Comparison of ENCODE assay signal across 8 cellular contexts in the genomic region with DNA sequence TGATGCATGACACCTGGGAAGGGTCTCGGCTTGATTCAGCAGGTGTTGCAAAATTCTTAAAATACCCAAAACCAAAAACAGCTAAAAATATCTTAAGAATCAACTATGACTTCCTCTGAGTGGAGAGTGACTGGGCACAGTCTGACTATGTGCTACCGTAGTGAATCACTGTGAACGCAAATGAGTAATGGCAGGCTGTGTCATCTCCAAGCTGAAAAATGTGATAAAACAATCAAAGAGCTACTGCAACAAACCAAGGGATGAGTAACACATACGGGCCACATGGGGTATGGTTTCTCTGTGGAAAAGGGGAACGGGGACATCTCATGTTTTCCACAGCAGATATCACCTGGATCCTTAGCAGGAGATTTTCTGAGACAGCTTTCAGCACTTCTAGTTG.
A peak's percentile ranks its signal among the peaks of the same experiment; 100 is the strongest.
DNase-seq lines count a peak whose midpoint lies in the region; ATAC-seq and TF ChIP-seq lines count a peak whose summit lies in the region.
"Had no signal": no experiment of that assay in that cellular context is flagged by ENCODE, and none has a peak within 500 bp of the region (broad histone marks: within the 10 kb centered on the region; RNA-seq: fewer than 3 reads in every experiment).

No MANE protein-coding gene starts in this region.

- no peak overlapping the region for H2BK5ac ChIP-seq in mesendoderm (ENCODE audit: low read length)

- H3K9ac ChIP-seq in mesendoderm (ENCODE audit: low read length) = no peak overlapping the region

- H3K23ac ChIP-seq in mesendoderm (ENCODE audit: low read length) = no peak overlapping the region

- H4K8ac ChIP-seq in mesendoderm (ENCODE audit: low read depth, low read length) = no peak overlapping the region

- intact Hi-C loops in Panc1 (cut with micrococcal nuclease; ENCODE audit: unreplicated experiment) (loop anchor here (5.0 kb wide), 1 partner anchor 1554 kb away; no protein-coding TSS in a partner anchor), heart left ventricle (cut with DNase I) (loop anchor here in 5 of 10 donors (2.0 to 10.0 kb wide), 3 partner anchors 576 to 1556 kb away; no protein-coding TSS in a partner anchor), lower leg skin (cut with DNase I; ENCODE audit: low total_unique reads) (no loop called here), posterior cingulate gyrus (cut with DNase I) (loop anchor here (1.0 kb wide), 1 partner anchor 1554 kb away; no protein-coding TSS in a partner anchor)

- no CpG with 5 or more reads among the region's 5 CpGs for WGBS in mesendoderm (ENCODE audit: extremely low coverage, insufficient coverage, low lambda C conversion rate)
- WGBS in heart left ventricle, 4 donors = 55 to 63% (median 61%) methylated on average over 5 of the region's 5 CpGs
- 59 to 61% methylated on average over 5 of the region's 5 CpGs for WGBS in lower leg skin, 2 donors

- no TSS peak for BruUV-seq in Panc1 (replicated peaks; lab: Mats Ljungman, UMichigan)

- in situ Hi-C loops in Panc1 (cut with HindIII; ENCODE audit: low pct_unique_long_range_greater_than_20kb, low sequenced_read_pairs) = no loop called here

- H3K4me1 ChIP-seq in Panc1 (ENCODE audit: control insufficient read depth, insufficient read depth, low read length) (no peaks in the 10 kb centered on the region), mesendoderm (ENCODE audit: control insufficient read depth, low read depth, low read length) (no peaks in the 10 kb centered on the region), heart left ventricle (no peaks in the 10 kb centered on the region)

- TF ChIP-seq POLR2A in heart left ventricle (IDR thresholded peaks at IDR 0.05) (no peak), lower leg skin (IDR thresholded peaks at IDR 0.05) (no peak)

- H2BK15ac ChIP-seq in mesendoderm (replicated peaks; ENCODE audit: low read depth) = no peak overlapping the region

- H3K9me3 ChIP-seq in Panc1 (ENCODE audit: control insufficient read depth, insufficient read depth, low read depth, low read length) = no peaks in the 10 kb centered on the region
- no peaks in the 10 kb centered on the region for H3K9me3 ChIP-seq in heart left ventricle

- DNase-seq in Panc1 (ENCODE audit: low read depth, low spot score) (peak; percentile 41), mesendoderm (peak; percentile 5), heart left ventricle (no peak), lower leg skin (ENCODE audit: low spot score in 2 of 2) (no peak), posterior cingulate gyrus (no peak)

- no peaks in the 10 kb centered on the region for H3K79me1 ChIP-seq in mesendoderm (ENCODE audit: low read length)

- no peak overlapping the region for H3K4me2 ChIP-seq in mesendoderm (ENCODE audit: low read length)

- H3K4me3 ChIP-seq in Panc1 (ENCODE audit: low read depth in 2 of 2, low read length in 2 of 2) = no peak overlapping the region
- no peak overlapping the region for H3K4me3 ChIP-seq in mesendoderm (ENCODE audit: low read length)
- no peak overlapping the region for H3K4me3 ChIP-seq in heart left ventricle
- no peak overlapping the region for H3K4me3 ChIP-seq in lower leg skin (ENCODE audit: low read depth, poor library complexity, severe bottlenecking)

- peak; percentile 73 for ATAC-seq in GM18858 (IDR thresholded peaks at IDR 0.05; ENCODE audit: unreplicated experiment)
- ATAC-seq in HG02588 (IDR thresholded peaks at IDR 0.05; ENCODE audit: unreplicated experiment) = peak; percentile 69
- peak; percentile 61; the same call in 1 of the 2 replicates for ATAC-seq in Panc1
- ATAC-seq in heart left ventricle = no peak

- H3K36me3 ChIP-seq in Panc1 (ENCODE audit: control insufficient read depth, insufficient read depth, low read length) = no peaks in the 10 kb centered on the region
- no peaks in the 10 kb centered on the region for H3K36me3 ChIP-seq in mesendoderm (ENCODE audit: control insufficient read depth, insufficient read depth, low read length)
- H3K36me3 ChIP-seq in heart left ventricle = no peaks in the 10 kb centered on the region

- no peak overlapping the region for H3K18ac ChIP-seq in mesendoderm (ENCODE audit: low read length)

- H4K5ac ChIP-seq in mesendoderm (ENCODE audit: low read length) = no peak overlapping the region

- H2AK5ac ChIP-seq in mesendoderm (ENCODE audit: low read length) = no peak overlapping the region

- H3K56ac ChIP-seq in mesendoderm (ENCODE audit: low read length) = no peak overlapping the region

- POLR2A ChIA-PET in Panc1 (lab: Charles Lee) = no interaction called here

- H3K4ac ChIP-seq in mesendoderm (ENCODE audit: low read depth, low read length) = no peak overlapping the region

- no peaks in the 10 kb centered on the region for H3K79me2 ChIP-seq in mesendoderm (ENCODE audit: control insufficient read depth, insufficient read depth, low read length)

- no peak overlapping the region for H2BK120ac ChIP-seq in mesendoderm (ENCODE audit: low read depth, low read length)

- no peak for TF ChIP-seq CTCF in Panc1 (IDR thresholded peaks at IDR 0.05)
- TF ChIP-seq CTCF in heart left ventricle (IDR thresholded peaks at IDR 0.05) = no peak
- no peak for TF ChIP-seq CTCF in lower leg skin (IDR thresholded peaks at IDR 0.05)

- no peaks in the 10 kb centered on the region for H3K27me3 ChIP-seq in Panc1 (ENCODE audit: control insufficient read depth, insufficient read depth, low read length)
- no peaks in the 10 kb centered on the region for H3K27me3 ChIP-seq in mesendoderm (ENCODE audit: insufficient read depth, low read length, poor library complexity)
- H3K27me3 ChIP-seq in heart left ventricle = no peaks in the 10 kb centered on the region

- CTCF ChIA-PET in Panc1 (lab: Charles Lee) = no interaction called here

- H3K27ac ChIP-seq in Panc1 (ENCODE audit: low read length) (no peak overlapping the region), mesendoderm (ENCODE audit: low read depth, low read length) (no peak overlapping the region), heart left ventricle (no peak overlapping the region)
- H3K27ac ChIP-seq: HL-60 had no signal

Comparison
In these comparisons a context has a peak if more than half of its experiments do, and no peak if none do; other contexts are left out.
1. ATAC-seq: peak in GM18858 (single experiment), HG02588 (single experiment) and Panc1 (single experiment); none in heart left ventricle (0 of 4).
2. DNase-seq: peak in Panc1 (single experiment) and mesendoderm (single experiment); none in heart left ventricle (0 of 5), lower leg skin (0 of 2) and posterior cingulate gyrus (0 of 10).